In genomic region chr17:59167571-59168001, GRCh38 we compare ENCODE assay signal across 19 cellular contexts. TPM values are rescaled to one million over a fixed set of nuclear protein-coding genes. Genes with fewer than 3 reads are reported as not detected.
DNase-seq lines count a peak whose midpoint lies in the region; ATAC-seq and TF ChIP-seq lines count a peak whose summit lies in the region.
"Had no signal": no experiment of that assay in that cellular context is flagged by ENCODE, and none has a peak within 500 bp of the region (broad histone marks: within the 10 kb centered on the region; RNA-seq: fewer than 3 reads in every experiment).

No MANE protein-coding gene starts in this region.

- peak overlapping the region; percentile 68 to 88 (median 85) for H3K27ac Mint-ChIP-seq in brain
- H3K27ac Mint-ChIP-seq in T-helper 17 cell, result no peak overlapping the region
- no peak overlapping the region for H3K27ac Mint-ChIP-seq in CD8-positive, alpha-beta T cell
- H3K27ac Mint-ChIP-seq: activated naive CD8-positive, alpha-beta T cell treated with anti-CD3 and anti-CD28 coated beads, Interleukin-2, amount 10 ng/mL, durations not matched to agents 7 days and 5 days had no signal

- no peaks in the 10 kb centered on the region for H3K9me3 Mint-ChIP-seq in brain
- H3K9me3 Mint-ChIP-seq in CD8-positive, alpha-beta T cell, result no peaks in the 10 kb centered on the region
- H3K9me3 Mint-ChIP-seq: activated naive CD8-positive, alpha-beta T cell treated with anti-CD3 and anti-CD28 coated beads, Interleukin-2, amount 10 ng/mL, durations not matched to agents 7 days and 5 days had no signal

- TF ChIP-seq CTCF in brain (conservative IDR thresholded peaks at IDR 0.05) (no peak), lower leg skin (IDR thresholded peaks at IDR 0.05) (no peak)
- no peak for TF ChIP-seq CTCF in CD8-positive, alpha-beta T cell (IDR thresholded peaks at IDR 0.05)

- peak; percentile 74 for DNase-seq in EL
- peak; percentile 80 for DNase-seq in OCI-M1 (lab: John Stamatoyannopoulos, UW)
- peak; percentile 54 for DNase-seq in iris pigment epithelial cell (ENCODE audit: low read depth)
- DNase-seq in lower leg skin (ENCODE audit: low spot score in 2 of 2), result no peak
- no peak for DNase-seq in T-helper 17 cell
- no peak for DNase-seq in CD8-positive, alpha-beta T cell
- DNase-seq: activated CD8-positive, alpha-beta memory T cell treated with anti-CD3 and anti-CD28 coated beads, Interleukin-2, amount 50 U/mL, for 4 hours; activated naive CD8-positive, alpha-beta T cell treated with anti-CD3 and anti-CD28 coated beads, Interleukin-2, amount 10 ng/mL, durations not matched to agents 7 days and 5 days; DND-41; KG1; lower lobe of right lung; NCI-H1694; right cardiac atrium; SJCRH30 had no signal

- ATAC-seq in T-helper 17 cell (no peak), GM21723 (IDR thresholded peaks at IDR 0.05; ENCODE audit: unreplicated experiment) (no peak)
- no peak for ATAC-seq in CD8-positive, alpha-beta T cell
- ATAC-seq: lower lobe of right lung, right cardiac atrium had no signal

- WGBS in lower leg skin, 2 donors, result 67 to 82% methylated on average over 2 of the region's 2 CpGs

- peaks cover 20% of the 10 kb centered on the region for H3K4me1 Mint-ChIP-seq in brain
- peaks cover 7% of the 10 kb centered on the region for H3K4me1 Mint-ChIP-seq in T-helper 17 cell
- H3K4me1 Mint-ChIP-seq in CD8-positive, alpha-beta T cell (ENCODE audit: low read depth), result peaks cover 3% of the 10 kb centered on the region

- CTCF ChIA-PET in CD8-positive, alpha-beta T cell (lab: Charles Lee), result no interaction called here

- H3K4me3 ChIP-seq in lower leg skin (ENCODE audit: low read depth, poor library complexity, severe bottlenecking), result no peak overlapping the region
- no peak overlapping the region for H3K4me3 ChIP-seq in CD8-positive, alpha-beta T cell (ENCODE audit: low read depth, low read length)
- H3K4me3 ChIP-seq: BLaER1, lower lobe of right lung, SJCRH30, thoracic aorta had no signal

- TF ChIP-seq POLR2A in lower leg skin (IDR thresholded peaks at IDR 0.05), result no peak

- no peaks in the 10 kb centered on the region for H3K27me3 Mint-ChIP-seq in brain
- no peaks in the 10 kb centered on the region for H3K27me3 Mint-ChIP-seq in T-helper 17 cell
- no peaks in the 10 kb centered on the region for H3K27me3 Mint-ChIP-seq in CD8-positive, alpha-beta T cell (ENCODE audit: low read depth)
- H3K27me3 Mint-ChIP-seq: activated naive CD8-positive, alpha-beta T cell treated with anti-CD3 and anti-CD28 coated beads, Interleukin-2, amount 10 ng/mL, durations not matched to agents 7 days and 5 days had no signal

- no peaks in the 10 kb centered on the region for H3K4me1 ChIP-seq in CD8-positive, alpha-beta T cell (ENCODE audit: insufficient read depth, low read length)
- H3K4me1 ChIP-seq: BLaER1, lower lobe of right lung, SJCRH30 had no signal

- H3K36me3 Mint-ChIP-seq in brain (peaks cover 9% of the 10 kb centered on the region), T-helper 17 cell (ENCODE audit: low read depth) (no peaks in the 10 kb centered on the region)
- H3K36me3 Mint-ChIP-seq in CD8-positive, alpha-beta T cell, result no peaks in the 10 kb centered on the region

- H3K9me3 ChIP-seq in T-helper 17 cell (ENCODE audit: control insufficient read depth, low read length, poor library complexity, severe bottlenecking), result no peaks in the 10 kb centered on the region
- no peaks in the 10 kb centered on the region for H3K9me3 ChIP-seq in CD8-positive, alpha-beta T cell (ENCODE audit: low read length)
- H3K9me3 ChIP-seq: lower lobe of right lung, SJCRH30, thoracic aorta had no signal

- no peaks in the 10 kb centered on the region for H3K27me3 ChIP-seq in CD8-positive, alpha-beta T cell (ENCODE audit: insufficient read depth, low read length)
- H3K27me3 ChIP-seq: BLaER1, SJCRH30 had no signal

- H3K36me3 ChIP-seq in CD8-positive, alpha-beta T cell (ENCODE audit: insufficient read depth, low read length), result no peaks in the 10 kb centered on the region
- H3K36me3 ChIP-seq: lower lobe of right lung, thoracic aorta had no signal

- H3K4me3 Mint-ChIP-seq in brain (no peak overlapping the region), T-helper 17 cell (no peak overlapping the region)
- H3K4me3 Mint-ChIP-seq in CD8-positive, alpha-beta T cell, result no peak overlapping the region
- H3K4me3 Mint-ChIP-seq: activated naive CD8-positive, alpha-beta T cell treated with anti-CD3 and anti-CD28 coated beads, Interleukin-2, amount 10 ng/mL, durations not matched to agents 7 days and 5 days had no signal

- intact Hi-C loops in lower leg skin (cut with DNase I; ENCODE audit: low total_unique reads), result no loop called here
- intact Hi-C loops in CD8-positive, alpha-beta T cell (cut with DNase I, micrococcal nuclease), result no loop called here

- H3K27ac ChIP-seq in CD8-positive, alpha-beta T cell (ENCODE audit: low read depth, low read length), result no peak overlapping the region
- H3K27ac ChIP-seq: BLaER1, lower lobe of right lung, SJCRH30, thoracic aorta, VCaP had no signal

- POLR2A ChIA-PET in CD8-positive, alpha-beta T cell (lab: Charles Lee), result no interaction called here

RNA-seq across cellular contexts. Expression of gene PRR11, which starts 12.0 kb away (rescaled TPM):
- 64.6 TPM for polyA plus RNA-seq in brain (ENCODE audit: insufficient read depth, low read depth, low replicate concordance)
- total RNA-seq in lower leg skin (1 to 10 TPM; 1.5 to 3.7 (median 2.6) TPM), T-helper 17 cell (under 1 TPM; 0.57 to 0.60 TPM)
- under 1 TPM; 0.30 to 0.69 TPM for total RNA-seq in CD8-positive, alpha-beta T cell

RNA-seq across cellular contexts. Expression of gene SKA2, which starts 12.6 kb away (rescaled TPM):
- 66.9 TPM for polyA plus RNA-seq in brain (ENCODE audit: insufficient read depth, low read depth, low replicate concordance)
- total RNA-seq in lower leg skin (10 to 100 TPM in 3 of 4 donors, 1 to 10 TPM in 1; 8.9 to 21.2 (median 17.8) TPM), T-helper 17 cell (10 to 100 TPM; 15.4 to 16.5 TPM)
- 1 to 10 TPM; 2.9 to 4.2 TPM for total RNA-seq in CD8-positive, alpha-beta T cell

RNA-seq across cellular contexts. Expression of gene SMG8, which starts 42.2 kb away (rescaled TPM):
- polyA plus RNA-seq in brain (ENCODE audit: insufficient read depth, low read depth, low replicate concordance), result 12.1 TPM
- total RNA-seq in lower leg skin, result 10 to 100 TPM; 11.5 to 15.5 (median 14.1) TPM
- 10 to 100 TPM; 10.0 to 13.8 TPM for total RNA-seq in T-helper 17 cell
- 10 to 100 TPM; 14.3 to 14.4 TPM for total RNA-seq in CD8-positive, alpha-beta T cell

RNA-seq across cellular contexts. Expression of gene GDPD1, which starts 52.7 kb away (rescaled TPM):
- polyA plus RNA-seq in brain (ENCODE audit: insufficient read depth, low read depth, low replicate concordance), result 11.7 TPM
- 10 to 100 TPM in 1 of 4 donors, 1 to 10 TPM in 3; 1.0 to 14.0 (median 3.8) TPM for total RNA-seq in lower leg skin
- total RNA-seq in T-helper 17 cell, result 1 to 10 TPM; 2.7 to 3.2 TPM
- 1 to 10 TPM; 1.1 to 1.8 TPM for total RNA-seq in CD8-positive, alpha-beta T cell

Comparison
In these comparisons a context has a peak if more than half of its experiments do, and no peak if none do; other contexts are left out.
1. DNase-seq: peak in EL (single experiment), OCI-M1 (single experiment) and iris pigment epithelial cell (single experiment); none in lower leg skin (0 of 2), T-helper 17 cell (0 of 3) and CD8-positive, alpha-beta T cell (0 of 7).
2. H3K27ac Mint-ChIP-seq: peak in brain (5 of 5); none in T-helper 17 cell (single experiment) and CD8-positive, alpha-beta T cell (single experiment).